Comparison of ENCODE assay signal across 15 cellular contexts in genomic region chr6:32117461-32117860, GRCh38. TPM values are rescaled to one million over a fixed set of nuclear protein-coding genes. Genes with fewer than 3 reads are reported as not detected.
"Had no signal": no experiment of that assay in that cellular context is flagged by ENCODE, and none has a peak within 500 bp of the region (broad histone marks: within the 10 kb centered on the region; RNA-seq: fewer than 3 reads in every experiment).

No MANE protein-coding gene starts in this region.

- H3K27me3 Mint-ChIP-seq: naive thymus-derived CD8-positive, alpha-beta T cell had no signal

- H3K27ac ChIP-seq: foreskin keratinocyte, neutrophil, thoracic aorta, transverse colon had no signal

- DNase-seq: foreskin keratinocyte; kidney; left cardiac atrium; left ventricle myocardium inferior; mucosa of descending colon; posterior cingulate gyrus; stimulated activated naive CD4-positive, alpha-beta T cell; stomach; substantia nigra; transverse colon had no signal

- H3K9me3 ChIP-seq: left ventricle myocardium inferior, mucosa of descending colon, neutrophil, stomach, thoracic aorta, transverse colon had no signal

- H3K9me3 Mint-ChIP-seq: naive thymus-derived CD8-positive, alpha-beta T cell had no signal

- H3K4me3 Mint-ChIP-seq: naive thymus-derived CD8-positive, alpha-beta T cell had no signal

- H3K27me3 ChIP-seq: foreskin keratinocyte, neutrophil, stomach, transverse colon had no signal

- H3K4me3 ChIP-seq: left ventricle myocardium inferior, mucosa of descending colon, stomach, thoracic aorta, transverse colon had no signal

RNA-seq across cellular contexts. Expression of gene PRRT1, which starts 34.3 kb away (rescaled TPM):
- total RNA-seq: dermis blood vessel endothelial cell, skeletal muscle tissue had no signal
